ENCODE assay signal across 9 cellular contexts in genomic region chr3:124768812-124769211, GRCh38. TPM values are rescaled to one million over a fixed set of nuclear protein-coding genes. Genes with fewer than 3 reads are reported as not detected.
DNase-seq lines count a peak whose midpoint lies in the region; ATAC-seq and FAIRE-seq lines count a peak whose summit lies in the region.
"Had no signal": no experiment of that assay in that cellular context is flagged by ENCODE, and none has a peak within 500 bp of the region (broad histone marks: within the 10 kb centered on the region; RNA-seq: fewer than 3 reads in every experiment).

No MANE protein-coding gene starts in this region.

- H3K4me3 Mint-ChIP-seq in activated naive CD8-positive, alpha-beta T cell treated with anti-CD3 and anti-CD28 coated beads, Interleukin-2, amount 50 U/mL, for 24 hours, result no peak overlapping the region
- H3K4me3 Mint-ChIP-seq: IgD-negative memory B cell had no signal

- H3K9me3 Mint-ChIP-seq in activated naive CD8-positive, alpha-beta T cell treated with anti-CD3 and anti-CD28 coated beads, Interleukin-2, amount 50 U/mL, for 24 hours, result no peaks in the 10 kb centered on the region
- H3K9me3 Mint-ChIP-seq: IgD-negative memory B cell had no signal

- DNase-seq in activated CD4-positive, alpha-beta T cell treated with anti-CD3 and anti-CD28 coated beads, Interleukin-2, amount 50 U/mL, for 48 hours, result peak; percentile 10 to 27
- no peak for DNase-seq in activated CD4-positive, alpha-beta T cell treated with anti-CD3 and anti-CD28 coated beads for 1 hour
- DNase-seq in HT-29 (ENCODE audit: low spot score), result peak; percentile 77
- DNase-seq in activated naive CD8-positive, alpha-beta T cell treated with anti-CD3 and anti-CD28 coated beads, Interleukin-2, amount 50 U/mL, for 24 hours, result no peak
- peak; percentile 53 for DNase-seq in small intestine
- no peak for DNase-seq in NCI-H748 treated with DMSO at 0.1 percent for 48 hours (lab: John Stamatoyannopoulos, UW)

- H3K4me1 ChIP-seq in small intestine (ENCODE audit: control insufficient read depth in 2 of 2, insufficient read depth in 1 of 2, low read depth in 1 of 2, low read length in 1 of 2), result no peaks in the 10 kb centered on the region

- no peaks in the 10 kb centered on the region for H3K27me3 ChIP-seq in small intestine (ENCODE audit: control insufficient read depth in 2 of 2, insufficient read depth in 2 of 2, low read length in 2 of 2)

- H3K27me3 Mint-ChIP-seq in activated naive CD8-positive, alpha-beta T cell treated with anti-CD3 and anti-CD28 coated beads, Interleukin-2, amount 50 U/mL, for 24 hours, result peaks cover 7% of the 10 kb centered on the region

- no peak overlapping the region for H3K27ac ChIP-seq in small intestine (ENCODE audit: low read depth in 1 of 2, low read length in 1 of 2)

- H3K4me3 ChIP-seq in small intestine (ENCODE audit: low read depth in 1 of 2, low read length in 2 of 2), result no peak overlapping the region

- no peaks in the 10 kb centered on the region for H3K36me3 Mint-ChIP-seq in activated naive CD8-positive, alpha-beta T cell treated with anti-CD3 and anti-CD28 coated beads, Interleukin-2, amount 50 U/mL, for 24 hours (ENCODE audit: low read depth)

- H3K27ac Mint-ChIP-seq in activated naive CD8-positive, alpha-beta T cell treated with anti-CD3 and anti-CD28 coated beads, Interleukin-2, amount 50 U/mL, for 24 hours, result no peak overlapping the region
- H3K27ac Mint-ChIP-seq: IgD-negative memory B cell had no signal

- WGBS in small intestine, 3 donors, result 46 to 74% (median 59%) methylated on average over 7 of the region's 7 CpGs

- H3K9me3 ChIP-seq in small intestine (ENCODE audit: control insufficient read depth, low read depth), result no peaks in the 10 kb centered on the region

- H3K36me3 ChIP-seq in small intestine (ENCODE audit: control insufficient read depth in 2 of 2, insufficient read depth in 2 of 2, low read length in 2 of 2), result peaks cover 2 to 5% of the 10 kb centered on the region in 2 donors

- FAIRE-seq in small intestine (lab: Jason Lieb, UNC), result no peak

- H3K4me1 Mint-ChIP-seq in activated naive CD8-positive, alpha-beta T cell treated with anti-CD3 and anti-CD28 coated beads, Interleukin-2, amount 50 U/mL, for 24 hours, result no peaks in the 10 kb centered on the region
- H3K4me1 Mint-ChIP-seq: IgD-negative memory B cell had no signal

- ATAC-seq in activated naive CD8-positive, alpha-beta T cell treated with anti-CD3 and anti-CD28 coated beads, Interleukin-2, amount 50 U/mL, for 24 hours, result peak; percentile 16
- ATAC-seq in GM18861 (IDR thresholded peaks at IDR 0.05; ENCODE audit: unreplicated experiment) (no peak), GM18520 (IDR thresholded peaks at IDR 0.05; ENCODE audit: unreplicated experiment) (no peak)

RNA-seq across cellular contexts. Expression of gene UMPS, which starts 38.6 kb away (rescaled TPM):
- 57.3 and 70.2 TPM in 2 replicates for total RNA-seq in HT-29 (2014; rRNA removed; shearing (Covaris generic))
- polyA plus RNA-seq in small intestine, result 10 to 100 TPM; 12.1 to 23.4 (median 15.7) TPM

Comparison
In these comparisons a context has a peak if more than half of its experiments do, and no peak if none do; other contexts are left out.
1. DNase-seq: peak in activated CD4-positive, alpha-beta T cell treated with anti-CD3 and anti-CD28 coated beads, Interleukin-2, amount 50 U/mL, for 48 hours (2 of 2), HT-29 (single experiment) and small intestine (single experiment); none in activated CD4-positive, alpha-beta T cell treated with anti-CD3 and anti-CD28 coated beads for 1 hour (single experiment), activated naive CD8-positive, alpha-beta T cell treated with anti-CD3 and anti-CD28 coated beads, Interleukin-2, amount 50 U/mL, for 24 hours (single experiment) and NCI-H748 treated with DMSO at 0.1 percent for 48 hours (single experiment).